23 cellular contexts compared by ENCODE assay signal in genomic region chr3:88784925-88785324, GRCh38.
"Had no signal": no experiment of that assay in that cellular context is flagged by ENCODE, and none has a peak within 500 bp of the region (broad histone marks: within the 10 kb centered on the region; RNA-seq: fewer than 3 reads in every experiment).

No MANE protein-coding gene starts in this region.

- H3K36me3 ChIP-seq: colonic mucosa, esophagus muscularis mucosa, gastrocnemius medialis, heart right ventricle, left lung, lower lobe of right lung had no signal

- H3K4me3 ChIP-seq: colonic mucosa, esophagus muscularis mucosa, gastrocnemius medialis, heart right ventricle, left lung, lower lobe of right lung, mucosa of descending colon had no signal

- H3K4me1 ChIP-seq: colonic mucosa, esophagus muscularis mucosa, gastrocnemius medialis, heart right ventricle, left lung, lower lobe of right lung had no signal

- ATAC-seq: effector memory CD8-positive, alpha-beta T cell; gastrocnemius medialis; heart right ventricle; left cardiac atrium; left lung; left ventricle myocardium superior; lower lobe of right lung; mucosa of descending colon; naive thymus-derived CD8-positive, alpha-beta T cell had no signal

- H3K27ac ChIP-seq: colonic mucosa, esophagus muscularis mucosa, gastrocnemius medialis, heart right ventricle, left lung, lower lobe of right lung had no signal

- H3K27me3 ChIP-seq: colonic mucosa, esophagus muscularis mucosa, gastrocnemius medialis, heart right ventricle, left lung had no signal

- DNase-seq: colonic mucosa; cortex of kidney; effector CD8-positive, alpha-beta T cell; effector memory CD8-positive, alpha-beta T cell; endodermal cell; foreskin melanocyte; gastrocnemius medialis; glutamatergic neuron; head of caudate nucleus; heart right ventricle; hippocampal formation; left cardiac atrium; left lung; left ventricle myocardium superior; lower lobe of right lung; mesenchymal stem cell; mucosa of descending colon; naive B cell; naive thymus-derived CD8-positive, alpha-beta T cell had no signal

- FAIRE-seq: endometrium, islet of Langerhans, keratinocyte had no signal
